31 cellular contexts compared by ENCODE assay signal in the genomic region with DNA sequence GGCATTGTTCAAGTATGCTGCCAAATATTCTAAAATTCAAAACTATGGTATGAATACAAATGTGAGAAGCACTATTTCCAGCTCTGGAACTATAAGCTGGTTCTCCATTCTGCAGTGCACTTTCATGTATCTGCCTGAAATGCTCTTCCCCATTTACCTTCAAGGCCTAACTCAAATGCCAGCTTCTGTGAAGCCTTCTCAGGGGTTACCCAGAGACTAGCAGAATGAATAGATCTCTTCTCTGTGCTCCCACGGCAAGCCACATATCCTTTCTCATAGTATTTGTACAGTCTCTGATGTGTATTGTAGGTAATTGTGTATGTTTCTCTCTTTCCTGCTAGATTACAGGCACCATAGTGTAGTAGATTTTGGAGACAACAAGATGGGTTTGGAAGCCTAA. TPM values are rescaled to one million over a fixed set of nuclear protein-coding genes. Genes with fewer than 3 reads are reported as not detected.
"Had no signal": no experiment of that assay in that cellular context is flagged by ENCODE, and none has a peak within 500 bp of the region (broad histone marks: within the 10 kb centered on the region; RNA-seq: fewer than 3 reads in every experiment).

No MANE protein-coding gene starts in this region.

- ATAC-seq: activated T-cell treated with anti-CD3 and anti-CD28 coated beads, Interleukin-2, amount 50 U/mL, for 4 hours; Panc1 had no signal

- H3K9ac ChIP-seq: KMS-11 had no signal

- H3K4me2 ChIP-seq: KMS-11 had no signal

- H3K27ac Mint-ChIP-seq: activated CD4-positive, alpha-beta T cell treated with anti-CD3 and anti-CD28 coated beads, Interleukin-2, amount 10 ng/mL, durations not matched to agents 24 days and 14 days; activated naive CD4-positive, alpha-beta T cell treated with anti-CD3 and anti-CD28 coated beads, Interleukin-2, amount 50 U/mL, for 24 hours; activated T-helper 1 cell treated with anti-CD3 and anti-CD28 coated beads, Interleukin-12 subunit alpha, Interleukin-12 subunit beta, Interleukin-2, Interleukin-4 antibody, amounts not matched to agents 30 ng/mL and 10 ng/mL and 1 ng/mL, durations not matched to agents 14 hours and 24 hours and 36 hours; brain had no signal

- H3K36me3 Mint-ChIP-seq: brain had no signal

- H3K36me3 ChIP-seq: SJCRH30 had no signal

- DNase-seq: activated CD4-positive, alpha-beta T cell treated with anti-CD3 and anti-CD28 coated beads, Interleukin-2, amount 10 ng/mL, durations not matched to agents 24 days and 14 days; activated CD4-positive, alpha-beta T cell treated with anti-CD3 and anti-CD28 coated beads, Interleukin-2, amount 50 U/mL, for 4 hours; activated CD8-positive, alpha-beta memory T cell treated with anti-CD3 and anti-CD28 coated beads, Interleukin-2, amount 50 U/mL, for 4 hours; activated effector memory CD4-positive, alpha-beta T cell treated with Interleukin-2 at 50 U/mL for 16 hours; activated T-cell treated with anti-CD3 and anti-CD28 coated beads for 4 hours; activated T-cell treated with anti-CD3 and anti-CD28 coated beads, Interleukin-2, amount 50 U/mL, for 4 hours; anterior cingulate cortex; caudate nucleus; cerebellar nuclear complex; MM.1S; MV-4-11; NCI-H1092; NCI-H1436 treated with DMSO at 0.1 percent for 48 hours; NCI-H1694 treated with DMSO at 0.1 percent for 48 hours; NCI-H2029; NCI-H345; NCI-H524 treated with DMSO at 0.1 percent for 48 hours; SHP77; SJCRH30; T1000 had no signal

- H3K9me3 Mint-ChIP-seq: activated CD4-positive, alpha-beta T cell treated with anti-CD3 and anti-CD28 coated beads, Interleukin-2, amount 10 ng/mL, durations not matched to agents 24 days and 14 days; activated naive CD4-positive, alpha-beta T cell treated with anti-CD3 and anti-CD28 coated beads, Interleukin-2, amount 50 U/mL, for 24 hours; activated T-cell treated with anti-CD3 and anti-CD28 coated beads, Interleukin-2, amount 50 U/mL, for 4 hours; activated T-helper 1 cell treated with anti-CD3 and anti-CD28 coated beads, Interleukin-12 subunit alpha, Interleukin-12 subunit beta, Interleukin-2, Interleukin-4 antibody, amounts not matched to agents 30 ng/mL and 10 ng/mL and 1 ng/mL, durations not matched to agents 14 hours and 24 hours and 36 hours; brain had no signal

- H3K4me3 ChIP-seq: SJCRH30, SK-N-MC had no signal

- H3K9me3 ChIP-seq: SJCRH30 had no signal

- H3K4me1 ChIP-seq: SJCRH30 had no signal

- H3K27ac ChIP-seq: KMS-11, SJCRH30, SK-N-MC had no signal

- H3K4me3 Mint-ChIP-seq: activated CD4-positive, alpha-beta T cell treated with anti-CD3 and anti-CD28 coated beads, Interleukin-2, amount 10 ng/mL, durations not matched to agents 24 days and 14 days; activated naive CD4-positive, alpha-beta T cell treated with anti-CD3 and anti-CD28 coated beads, Interleukin-2, amount 50 U/mL, for 24 hours; activated T-cell treated with anti-CD3 and anti-CD28 coated beads, Interleukin-2, amount 50 U/mL, for 4 hours; activated T-helper 1 cell treated with anti-CD3 and anti-CD28 coated beads, Interleukin-12 subunit alpha, Interleukin-12 subunit beta, Interleukin-2, Interleukin-4 antibody, amounts not matched to agents 30 ng/mL and 10 ng/mL and 1 ng/mL, durations not matched to agents 14 hours and 24 hours and 36 hours; brain had no signal

RNA-seq across cellular contexts. Expression of a gene that starts 4.1 kb away (rescaled TPM):
- total RNA-seq: activated CD4-positive, alpha-beta T cell treated with anti-CD3 and anti-CD28 coated beads, Interleukin-2, amount 10 ng/mL, durations not matched to agents 24 days and 14 days; activated T-cell treated with anti-CD3 and anti-CD28 coated beads, Interleukin-2, amount 50 U/mL, for 4 hours; activated T-helper 1 cell treated with anti-CD3 and anti-CD28 coated beads, Interleukin-12 subunit alpha, Interleukin-12 subunit beta, Interleukin-2, Interleukin-4 antibody, amounts not matched to agents 30 ng/mL and 10 ng/mL and 1 ng/mL, durations not matched to agents 14 hours and 24 hours and 36 hours; bronchial epithelial cell; NCI-H460; RPMI7951; SJCRH30; T-helper 1 cell treated with Interleukin-12 subunit alpha and Interleukin-12 subunit beta and Interleukin-4 antibody, amounts not matched to agents 30 ng/mL and 1 ng/mL, for 36 hours; T-helper 2 cell treated with Interferon-gamma antibody and Interleukin-4, amounts not matched to agents 100 ng/mL and 5 ng/mL, for 36 hours had no signal

RNA-seq across cellular contexts. Expression of a gene that starts 6.5 kb away (rescaled TPM):
- total RNA-seq: activated CD4-positive, alpha-beta T cell treated with anti-CD3 and anti-CD28 coated beads, Interleukin-2, amount 10 ng/mL, durations not matched to agents 24 days and 14 days; activated T-helper 1 cell treated with anti-CD3 and anti-CD28 coated beads, Interleukin-12 subunit alpha, Interleukin-12 subunit beta, Interleukin-2, Interleukin-4 antibody, amounts not matched to agents 30 ng/mL and 10 ng/mL and 1 ng/mL, durations not matched to agents 14 hours and 24 hours and 36 hours; RPMI7951; SJCRH30; T-helper 1 cell treated with Interleukin-12 subunit alpha and Interleukin-12 subunit beta and Interleukin-4 antibody, amounts not matched to agents 30 ng/mL and 1 ng/mL, for 36 hours; T-helper 2 cell treated with Interferon-gamma antibody and Interleukin-4, amounts not matched to agents 100 ng/mL and 5 ng/mL, for 36 hours had no signal

RNA-seq across cellular contexts. Expression of a gene that starts 21.9 kb away (rescaled TPM):
- total RNA-seq: NCI-H460 had no signal
